In the genomic region with DNA sequence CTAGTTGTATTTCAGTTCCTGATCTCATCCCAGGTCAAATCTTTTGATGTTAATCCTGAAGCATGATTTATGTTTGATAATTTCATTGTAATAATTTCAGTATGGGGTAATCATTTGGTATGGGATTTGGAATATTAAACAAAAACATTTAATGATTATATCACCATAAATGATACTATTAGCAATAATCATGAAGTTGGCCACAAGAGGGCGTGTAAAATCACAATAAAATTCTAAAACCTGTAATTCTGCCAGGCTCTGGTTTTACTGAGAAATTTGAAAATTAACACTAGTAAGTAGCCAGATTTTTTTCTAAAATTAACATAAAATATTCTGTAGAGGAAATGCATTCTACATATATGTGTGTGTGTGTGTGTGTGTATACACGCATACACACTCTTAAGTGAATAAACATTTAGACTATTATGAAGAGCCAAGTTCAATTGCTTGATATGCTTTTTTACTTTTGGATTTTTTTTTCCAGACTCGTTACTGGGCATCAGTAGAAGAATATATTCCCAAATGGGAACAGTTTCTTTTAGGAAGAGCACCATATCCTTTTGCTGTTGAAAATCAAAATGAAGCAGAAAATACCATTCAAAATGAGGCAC, we compare ENCODE assay signal across 10 cellular contexts. TPM values are rescaled to one million over a fixed set of nuclear protein-coding genes. Genes with fewer than 3 reads are reported as not detected.
DNase-seq lines count a peak whose midpoint lies in the region; ATAC-seq and TF ChIP-seq lines count a peak whose summit lies in the region.
"Had no signal": no experiment of that assay in that cellular context is flagged by ENCODE, and none has a peak within 500 bp of the region (broad histone marks: within the 10 kb centered on the region; RNA-seq: fewer than 3 reads in every experiment).

No MANE protein-coding gene starts in this region.

- H3K4me3 ChIP-seq in OCI-LY7 (ENCODE audit: low read depth, low read length, poor library complexity, severe bottlenecking): no peak overlapping the region
- H3K4me3 ChIP-seq in foreskin fibroblast (ENCODE audit: low read depth in 1 of 2, low read length in 2 of 2): no peak overlapping the region
- no peak overlapping the region for H3K4me3 ChIP-seq in thoracic aorta

- no peak overlapping the region for H2AFZ ChIP-seq in OCI-LY7 (ENCODE audit: low read length)

- H4K20me1 ChIP-seq in OCI-LY7 (ENCODE audit: insufficient read depth, low read length): no peaks in the 10 kb centered on the region

- POLR2A ChIA-PET in OCI-LY7 (lab: Charles Lee): no interaction called here

- no peaks in the 10 kb centered on the region for H3K9me2 ChIP-seq in OCI-LY7 (ENCODE audit: insufficient read depth, low read length)

- H3K27ac ChIP-seq in OCI-LY7 (ENCODE audit: low read depth, low read length, poor library complexity, severe bottlenecking): no peak overlapping the region
- H3K27ac ChIP-seq in thoracic aorta: no peak overlapping the region

- H3K4me1 ChIP-seq in OCI-LY7 (ENCODE audit: insufficient read depth, low read length, poor library complexity, severe bottlenecking) (no peaks in the 10 kb centered on the region), thoracic aorta (ENCODE audit: control insufficient read depth in 1 of 2, low read depth in 2 of 2) (no peaks in the 10 kb centered on the region)

- no peaks in the 10 kb centered on the region for H3K36me3 Mint-ChIP-seq in activated CD4-positive, alpha-beta T cell treated with anti-CD3 and anti-CD28 coated beads, Interleukin-2, amount 10 ng/mL, durations not matched to agents 24 days and 14 days (ENCODE audit: low read depth)

- ATAC-seq in thoracic aorta (ENCODE audit: insufficient number of reproducible peaks, low FRiP score, low read depth) (no peak), GM21526 (IDR thresholded peaks at IDR 0.05; ENCODE audit: low FRiP score, unreplicated experiment) (no peak), HG03354 (IDR thresholded peaks at IDR 0.05; ENCODE audit: poor library complexity, severe bottlenecking, unreplicated experiment) (no peak)

- peak; percentile 95 for TF ChIP-seq CTCF in OCI-LY7 (conservative IDR thresholded peaks at IDR 0.05; ENCODE audit: low read length)
- peak; percentile 25 for TF ChIP-seq CTCF in foreskin fibroblast (IDR thresholded peaks at IDR 0.05; ENCODE audit: low read depth, low read length)
- TF ChIP-seq CTCF in thoracic aorta (IDR thresholded peaks at IDR 0.05): peak; percentile 51

- CTCF ChIA-PET in OCI-LY7 (lab: Charles Lee; ENCODE audit: unreplicated experiment): no interaction called here

- no TSS peak for BruUV-seq in OCI-LY7 (replicated peaks; lab: Mats Ljungman, UMichigan)

- H3K79me2 ChIP-seq in OCI-LY7 (ENCODE audit: insufficient read depth, low read depth, low read length): no peaks in the 10 kb centered on the region

- H3K36me3 ChIP-seq in OCI-LY7 (ENCODE audit: insufficient read depth, low read length) (no peaks in the 10 kb centered on the region), thoracic aorta (no peaks in the 10 kb centered on the region)

- H3K9me3 Mint-ChIP-seq in activated CD4-positive, alpha-beta T cell treated with anti-CD3 and anti-CD28 coated beads, Interleukin-2, amount 10 ng/mL, durations not matched to agents 24 days and 14 days: no peaks in the 10 kb centered on the region

- no peaks in the 10 kb centered on the region for H3K27me3 Mint-ChIP-seq in activated CD4-positive, alpha-beta T cell treated with anti-CD3 and anti-CD28 coated beads, Interleukin-2, amount 10 ng/mL, durations not matched to agents 24 days and 14 days

- H3K9me3 ChIP-seq in OCI-LY7 (ENCODE audit: low read length): no peaks in the 10 kb centered on the region
- no peaks in the 10 kb centered on the region for H3K9me3 ChIP-seq in thoracic aorta

- intact Hi-C loops in OCI-LY7 (cut with micrococcal nuclease; ENCODE audit: unreplicated experiment): loop anchor here (1.0 kb wide), 1 partner anchor 225 kb away; no protein-coding TSS in a partner anchor
- intact Hi-C loops in activated CD4-positive, alpha-beta T cell treated with anti-CD3 and anti-CD28 coated beads, Interleukin-2, amount 10 ng/mL, durations not matched to agents 24 days and 14 days (cut with micrococcal nuclease): loop anchor here (10.0 kb wide), 1 partner anchor 222 kb away; no protein-coding TSS in a partner anchor

- H3K27me3 ChIP-seq in thoracic aorta (replicated peaks; ENCODE audit: insufficient read depth): no peaks in the 10 kb centered on the region

- no peak overlapping the region for H3K4me3 Mint-ChIP-seq in activated CD4-positive, alpha-beta T cell treated with anti-CD3 and anti-CD28 coated beads, Interleukin-2, amount 10 ng/mL, durations not matched to agents 24 days and 14 days

- no peak overlapping the region for H3K27ac Mint-ChIP-seq in activated CD4-positive, alpha-beta T cell treated with anti-CD3 and anti-CD28 coated beads, Interleukin-2, amount 10 ng/mL, durations not matched to agents 24 days and 14 days

- no peak overlapping the region for H3K4me2 ChIP-seq in OCI-LY7 (ENCODE audit: low read length)

- H3K4me1 Mint-ChIP-seq in activated CD4-positive, alpha-beta T cell treated with anti-CD3 and anti-CD28 coated beads, Interleukin-2, amount 10 ng/mL, durations not matched to agents 24 days and 14 days: no peaks in the 10 kb centered on the region

- DNase-seq in SKM-1 treated with dmso at 0.1 percent for 144 hours (lab: John Stamatoyannopoulos, UW; ENCODE audit: unreplicated experiment) (peak; percentile 9), SKM-1 (lab: John Stamatoyannopoulos, UW; ENCODE audit: unreplicated experiment) (no peak), OCI-LY7 (ENCODE audit: low spot score) (peak; percentile 50), foreskin fibroblast (peak; percentile 9 to 62), thoracic aorta (ENCODE audit: low spot score) (no peak)
- DNase-seq in activated CD4-positive, alpha-beta T cell treated with anti-CD3 and anti-CD28 coated beads, Interleukin-2, amount 10 ng/mL, durations not matched to agents 24 days and 14 days: no peak
- DNase-seq: NCI-H1436 treated with DMSO at 0.1 percent for 48 hours had no signal

RNA-seq across cellular contexts. Expression of gene FEZF2, which starts 40.5 kb away (rescaled TPM):
- total RNA-seq in OCI-LY7 (2014; rRNA removed; shearing (Covaris generic)): not detected in 2 replicates
- total RNA-seq in OCI-LY7 (2022): not detected in 2 replicates
- total RNA-seq in thoracic aorta: not detected
- not detected in 2 replicates for total RNA-seq in activated CD4-positive, alpha-beta T cell treated with anti-CD3 and anti-CD28 coated beads, Interleukin-2, amount 10 ng/mL, durations not matched to agents 24 days and 14 days
- total RNA-seq: Daoy had no signal

Comparison
In these comparisons a context has a peak if more than half of its experiments do, and no peak if none do; other contexts are left out.
1. DNase-seq: peak in SKM-1 treated with dmso at 0.1 percent for 144 hours (single experiment), OCI-LY7 (single experiment) and foreskin fibroblast (2 of 2); none in SKM-1 (single experiment), thoracic aorta (single experiment) and activated CD4-positive, alpha-beta T cell treated with anti-CD3 and anti-CD28 coated beads, Interleukin-2, amount 10 ng/mL, durations not matched to agents 24 days and 14 days (single experiment).
2. CTCF ChIP-seq: peak in every context shown above with its lines; median percentile 95 in OCI-LY7; 51 in thoracic aorta; 25 in foreskin fibroblast.